In the genomic region with DNA sequence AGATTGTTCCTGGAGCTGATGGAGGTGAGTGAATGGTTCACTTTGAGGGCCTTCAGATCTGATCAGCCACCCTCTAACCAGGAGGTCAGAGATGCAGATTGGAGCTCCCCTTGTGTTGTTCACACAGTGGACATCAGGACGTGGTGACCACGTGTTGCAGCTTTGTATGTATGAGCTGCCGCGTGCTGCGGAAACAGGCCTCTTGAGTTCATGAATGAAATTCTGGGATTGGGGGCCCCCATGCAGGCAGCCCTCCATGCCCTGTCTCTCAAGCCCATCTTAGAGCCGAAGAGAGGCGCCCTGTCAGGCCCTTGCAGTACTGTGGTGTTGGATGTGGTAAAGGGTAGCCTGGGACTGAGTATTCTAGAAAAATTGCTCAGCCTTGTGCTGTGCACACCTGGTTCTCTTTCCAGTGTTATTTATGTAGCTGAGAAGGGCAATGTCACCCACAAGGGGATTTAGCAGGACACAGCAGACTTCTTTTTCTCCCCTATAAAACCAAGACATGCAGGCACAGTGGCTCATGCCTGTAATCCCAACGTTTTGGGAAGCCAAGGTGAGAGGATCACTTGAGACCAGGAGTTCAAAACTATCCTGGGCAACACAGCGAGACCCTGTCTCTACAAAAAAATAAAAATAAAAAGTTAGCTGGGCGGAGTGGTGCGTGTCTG, we compare ENCODE assay signal across 16 cellular contexts.
"Had no signal": no experiment of that assay in that cellular context is flagged by ENCODE, and none has a peak within 500 bp of the region (broad histone marks: within the 10 kb centered on the region; RNA-seq: fewer than 3 reads in every experiment).

No MANE protein-coding gene starts in this region.

- H3K4me1 ChIP-seq: colonic mucosa, right lobe of liver had no signal

- H3K9me3 ChIP-seq: body of pancreas, colonic mucosa, esophagus squamous epithelium, psoas muscle, right lobe of liver, suprapubic skin had no signal

- H3K27ac Mint-ChIP-seq: activated naive CD4-positive, alpha-beta T cell treated with anti-CD3 and anti-CD28 coated beads, Interleukin-2, amount 50 U/mL, for 24 hours; mesothelial cell of epicardium; stimulated activated naive CD8-positive, alpha-beta T cell treated with anti-CD3 and anti-CD28 coated beads, Interleukin-15, Interleukin-2, amounts not matched to agents 100 ng/mL and 50 ng/mL, for 24 hours; type B pancreatic cell had no signal

- H3K4me1 Mint-ChIP-seq: neural crest cell had no signal

- H3K4me3 ChIP-seq: body of pancreas, colonic mucosa, esophagus squamous epithelium, lung, psoas muscle, right lobe of liver, smooth muscle cell, suprapubic skin had no signal

- H3K4me3 Mint-ChIP-seq: activated naive CD4-positive, alpha-beta T cell treated with anti-CD3 and anti-CD28 coated beads, Interleukin-2, amount 50 U/mL, for 24 hours; mesothelial cell of epicardium; neural crest cell; stimulated activated naive CD8-positive, alpha-beta T cell treated with anti-CD3 and anti-CD28 coated beads, Interleukin-15, Interleukin-2, amounts not matched to agents 100 ng/mL and 50 ng/mL, for 24 hours; type B pancreatic cell had no signal

- H3K9me3 Mint-ChIP-seq: activated naive CD4-positive, alpha-beta T cell treated with anti-CD3 and anti-CD28 coated beads, Interleukin-2, amount 50 U/mL, for 24 hours; mesothelial cell of epicardium; neural crest cell; stimulated activated naive CD8-positive, alpha-beta T cell treated with anti-CD3 and anti-CD28 coated beads, Interleukin-15, Interleukin-2, amounts not matched to agents 100 ng/mL and 50 ng/mL, for 24 hours; type B pancreatic cell had no signal

- ATAC-seq: body of pancreas had no signal

- DNase-seq: caudate nucleus, esophagus squamous epithelium, kidney glomerular epithelial cell, SW 1271 had no signal

- H3K27ac ChIP-seq: body of pancreas, colonic mucosa, psoas muscle, right lobe of liver, suprapubic skin had no signal

- H3K27me3 ChIP-seq: body of pancreas, colonic mucosa, esophagus squamous epithelium, right lobe of liver, suprapubic skin had no signal

- H3K27me3 Mint-ChIP-seq: activated naive CD4-positive, alpha-beta T cell treated with anti-CD3 and anti-CD28 coated beads, Interleukin-2, amount 50 U/mL, for 24 hours; stimulated activated naive CD8-positive, alpha-beta T cell treated with anti-CD3 and anti-CD28 coated beads, Interleukin-15, Interleukin-2, amounts not matched to agents 100 ng/mL and 50 ng/mL, for 24 hours; type B pancreatic cell had no signal
